Comparison of ENCODE assay signal across 25 cellular contexts in the genomic region with DNA sequence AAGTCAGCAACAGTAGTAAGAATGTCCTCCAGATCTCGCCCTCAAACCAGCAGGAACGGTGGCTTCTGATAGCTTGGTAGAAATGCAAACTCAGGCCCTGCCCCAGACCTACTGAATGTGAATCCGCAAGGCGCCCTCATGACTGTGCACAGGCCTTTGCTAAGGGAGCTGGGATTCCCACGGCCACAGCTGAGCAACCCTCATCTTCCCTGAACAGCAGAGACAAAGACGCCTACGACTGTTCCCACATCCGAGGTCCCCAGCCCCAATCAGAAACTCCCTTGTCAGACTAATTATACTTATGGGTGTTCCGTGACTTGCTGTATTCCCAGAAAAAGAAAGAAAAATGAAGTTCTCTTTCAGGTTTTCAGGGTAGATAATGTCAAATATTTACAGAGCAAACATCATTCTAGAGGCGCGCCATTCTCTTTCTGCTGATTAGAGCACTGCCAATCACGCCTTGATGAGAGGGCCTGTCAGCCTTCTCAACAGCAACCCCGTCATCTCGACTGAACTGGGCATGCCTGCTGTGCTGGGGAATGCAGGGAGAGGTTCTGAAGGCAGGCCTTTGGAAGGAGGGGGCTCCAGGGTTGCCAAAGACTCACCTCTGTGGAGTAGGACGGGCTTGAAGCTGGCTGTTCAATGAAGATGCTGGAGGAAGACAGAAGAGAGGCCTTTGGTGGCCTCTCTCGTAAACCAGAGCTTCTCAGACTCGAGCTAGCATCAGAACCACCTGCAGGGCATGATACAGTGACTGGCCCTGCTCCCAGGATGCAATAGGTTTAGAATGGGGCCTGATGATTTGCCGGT.
DNase-seq lines count a peak whose midpoint lies in the region; ATAC-seq and TF ChIP-seq lines count a peak whose summit lies in the region.
"Had no signal": no experiment of that assay in that cellular context is flagged by ENCODE, and none has a peak within 500 bp of the region (broad histone marks: within the 10 kb centered on the region; RNA-seq: fewer than 3 reads in every experiment).

No MANE protein-coding gene starts in this region.

- H3K4me2 ChIP-seq in DND-41 (ENCODE audit: insufficient read depth, low read length), result no peak overlapping the region
- H3K4me2 ChIP-seq in osteoblast (ENCODE audit: insufficient read depth, low read length), result no peak overlapping the region

- 81% methylated on average over 18 of the region's 18 CpGs for WGBS in right cardiac atrium

- H4K20me1 ChIP-seq in DND-41 (ENCODE audit: insufficient read depth, low read length) (no peaks in the 10 kb centered on the region), osteoblast (ENCODE audit: insufficient read depth, low read length) (no peaks in the 10 kb centered on the region)

- peak overlapping the region; percentile 37 for H3K4me3 Mint-ChIP-seq in progenitor cell of endocrine pancreas (ENCODE audit: low read depth)
- H3K4me3 Mint-ChIP-seq: activated CD8-positive, alpha-beta T cell treated with anti-CD3 and anti-CD28 coated beads, Interleukin-2, amount 10 ng/mL, durations not matched to agents 7 days and 5 days; activated T-cell treated with anti-CD3 and anti-CD28 coated beads, Interleukin-2, amount 50 U/mL, for 4 hours; CD8-positive, alpha-beta memory T cell; H9; natural killer cell; stimulated activated naive CD8-positive, alpha-beta T cell treated with anti-CD3 and anti-CD28 coated beads, Interleukin-15, Interleukin-2, amounts not matched to agents 100 ng/mL and 50 ng/mL, for 24 hours had no signal

- H3K9ac ChIP-seq in DND-41 (ENCODE audit: low read depth, low read length), result no peak overlapping the region

- H3K36me3 ChIP-seq in DND-41 (ENCODE audit: insufficient read depth, low read length), result no peaks in the 10 kb centered on the region
- H3K36me3 ChIP-seq in osteoblast (ENCODE audit: insufficient read depth, low read length), result no peaks in the 10 kb centered on the region
- H3K36me3 ChIP-seq: tibial nerve had no signal

- H3K9me3 ChIP-seq in DND-41 (ENCODE audit: insufficient read depth, low read length, severe bottlenecking), result no peaks in the 10 kb centered on the region
- no peaks in the 10 kb centered on the region for H3K9me3 ChIP-seq in right cardiac atrium (ENCODE audit: control insufficient read depth, low read length)
- no peaks in the 10 kb centered on the region for H3K9me3 ChIP-seq in osteoblast (ENCODE audit: low read depth, low read length)
- H3K9me3 ChIP-seq: tibial nerve had no signal

- H2AFZ ChIP-seq in DND-41 (ENCODE audit: low read depth, low read length), result 0 out of 2 replicates have a peak overlapping the region, but pooled peaks have one; percentile 14
- H2AFZ ChIP-seq in osteoblast (ENCODE audit: low read length), result no peak overlapping the region

- H3K4me3 ChIP-seq in DND-41 (ENCODE audit: low read depth in 1 of 2, low read length in 2 of 2) (no peak overlapping the region), right cardiac atrium (ENCODE audit: low read length) (no peak overlapping the region), osteoblast (ENCODE audit: insufficient read depth, low read length) (no peak overlapping the region)
- H3K4me3 ChIP-seq: skin epidermis, tibial nerve had no signal

- DNase-seq in DND-41 (no peak), NCI-H748 (lab: John Stamatoyannopoulos, UW; ENCODE audit: unreplicated experiment) (peak; percentile 85), head of caudate nucleus (peak; percentile 23 to 85 (median 62)), progenitor cell of endocrine pancreas (ENCODE audit: low spot score, unreplicated experiment) (no peak), HCEC 1CT (no peak), right cardiac atrium (no peak), osteoblast (ENCODE audit: insufficient read length, low spot score, missing footprints) (no peak)
- DNase-seq: activated CD8-positive, alpha-beta T cell treated with anti-CD3 and anti-CD28 coated beads, Interleukin-2, amount 10 ng/mL, durations not matched to agents 7 days and 5 days; activated naive CD4-positive, alpha-beta T cell treated with Interleukin-2 at 50 U/mL for 16 hours; activated T-cell treated with anti-CD3 and anti-CD28 coated beads, Interleukin-2, amount 50 U/mL, for 4 hours; AML-193; CD8-positive, alpha-beta memory T cell; effector CD4-positive, alpha-beta T cell; erythroblast; foreskin melanocyte; H9; mesendoderm; natural killer cell; NCI-H1105 treated with DMSO at 0.1 percent for 48 hours; NCI-H2171; stimulated activated CD4-positive, alpha-beta T cell treated with anti-CD3 and anti-CD28 coated beads, Interleukin-2, amount 100 ng/mL, for 48 hours had no signal

- no peaks in the 10 kb centered on the region for H3K4me1 ChIP-seq in DND-41 (ENCODE audit: insufficient read depth, low read length)
- no peaks in the 10 kb centered on the region for H3K4me1 ChIP-seq in right cardiac atrium (ENCODE audit: control insufficient read depth, insufficient read depth, low read length)
- no peaks in the 10 kb centered on the region for H3K4me1 ChIP-seq in osteoblast (ENCODE audit: insufficient read depth, low read length)
- H3K4me1 ChIP-seq: tibial nerve had no signal

- ATAC-seq in DND-41 (ENCODE audit: insufficient read depth, low read depth) (no peak), right cardiac atrium (no peak), GM21447 (IDR thresholded peaks at IDR 0.05; ENCODE audit: unreplicated experiment) (no peak)
- ATAC-seq: activated CD8-positive, alpha-beta T cell treated with anti-CD3 and anti-CD28 coated beads, Interleukin-2, amount 10 ng/mL, durations not matched to agents 7 days and 5 days; activated T-cell treated with anti-CD3 and anti-CD28 coated beads, Interleukin-2, amount 50 U/mL, for 4 hours; natural killer cell had no signal

- peak overlapping the region; percentile 90 for H3K27ac Mint-ChIP-seq in progenitor cell of endocrine pancreas
- H3K27ac Mint-ChIP-seq: activated CD8-positive, alpha-beta T cell treated with anti-CD3 and anti-CD28 coated beads, Interleukin-2, amount 10 ng/mL, durations not matched to agents 7 days and 5 days; natural killer cell; stimulated activated naive CD8-positive, alpha-beta T cell treated with anti-CD3 and anti-CD28 coated beads, Interleukin-15, Interleukin-2, amounts not matched to agents 100 ng/mL and 50 ng/mL, for 24 hours had no signal

- intact Hi-C loops in head of caudate nucleus (cut with DNase I) (no loop called here), right cardiac atrium (cut with DNase I) (no loop called here)

- H3K4me1 Mint-ChIP-seq in progenitor cell of endocrine pancreas (ENCODE audit: low read depth), result peaks cover 18% of the 10 kb centered on the region
- H3K4me1 Mint-ChIP-seq: CD8-positive, alpha-beta memory T cell; natural killer cell had no signal

- H3K36me3 Mint-ChIP-seq in progenitor cell of endocrine pancreas (ENCODE audit: insufficient read depth), result peaks cover 4% of the 10 kb centered on the region
- H3K36me3 Mint-ChIP-seq: CD8-positive, alpha-beta memory T cell; natural killer cell had no signal

- TF ChIP-seq CTCF in DND-41 (IDR thresholded peaks at IDR 0.05; ENCODE audit: borderline replicate concordance, extremely low read depth, low read length, poor library complexity, severe bottlenecking) (no peak), progenitor cell of endocrine pancreas (IDR thresholded peaks at IDR 0.05; ENCODE audit: unreplicated experiment) (no peak), osteoblast (IDR thresholded peaks at IDR 0.05; ENCODE audit: extremely low read depth, low read depth, low read length) (no peak)

- H3K27ac ChIP-seq in DND-41 (ENCODE audit: low read length), result no peak overlapping the region
- no peak overlapping the region for H3K27ac ChIP-seq in right cardiac atrium (ENCODE audit: low read length)
- H3K27ac ChIP-seq in osteoblast (ENCODE audit: low read depth, low read length), result no peak overlapping the region
- H3K27ac ChIP-seq: skin epidermis, tibial nerve had no signal

- H3K27me3 ChIP-seq in DND-41 (ENCODE audit: insufficient read depth, low read length, poor library complexity), result peaks cover 4% of the 10 kb centered on the region
- H3K27me3 ChIP-seq in right cardiac atrium (ENCODE audit: control insufficient read depth, insufficient read depth), result no peaks in the 10 kb centered on the region
- no peaks in the 10 kb centered on the region for H3K27me3 ChIP-seq in osteoblast (ENCODE audit: insufficient read depth, low read length)
- H3K27me3 ChIP-seq: tibial nerve had no signal

- H3K27me3 Mint-ChIP-seq in progenitor cell of endocrine pancreas, result no peaks in the 10 kb centered on the region
- H3K27me3 Mint-ChIP-seq: stimulated activated naive CD8-positive, alpha-beta T cell treated with anti-CD3 and anti-CD28 coated beads, Interleukin-15, Interleukin-2, amounts not matched to agents 100 ng/mL and 50 ng/mL, for 24 hours had no signal

- peaks cover 6% of the 10 kb centered on the region for H3K9me3 Mint-ChIP-seq in progenitor cell of endocrine pancreas (ENCODE audit: low read depth)
- H3K9me3 Mint-ChIP-seq: activated T-cell treated with anti-CD3 and anti-CD28 coated beads, Interleukin-2, amount 50 U/mL, for 4 hours; CD8-positive, alpha-beta memory T cell; natural killer cell; stimulated activated naive CD8-positive, alpha-beta T cell treated with anti-CD3 and anti-CD28 coated beads, Interleukin-15, Interleukin-2, amounts not matched to agents 100 ng/mL and 50 ng/mL, for 24 hours had no signal

- no peaks in the 10 kb centered on the region for H3K79me2 ChIP-seq in DND-41 (ENCODE audit: insufficient read depth, low read length)
- no peaks in the 10 kb centered on the region for H3K79me2 ChIP-seq in osteoblast (ENCODE audit: insufficient read depth, low read length)

Comparison
In these comparisons a context has a peak if more than half of its experiments do, and no peak if none do; other contexts are left out.
1. DNase-seq: peak in NCI-H748 (single experiment) and head of caudate nucleus (42 of 42); none in DND-41 (single experiment), progenitor cell of endocrine pancreas (single experiment), HCEC 1CT (single experiment), right cardiac atrium (0 of 3) and osteoblast (single experiment).